Comparison of ENCODE assay signal across 8 cellular contexts in genomic region chr9:106697799-106698591, GRCh38.
DNase-seq lines count a peak whose midpoint lies in the region; ATAC-seq and TF ChIP-seq lines count a peak whose summit lies in the region.

No MANE protein-coding gene starts in this region.

- DNase-seq in HS-5 (ENCODE audit: low read depth) (peak; percentile 40), RWPE2 (ENCODE audit: low spot score) (peak; percentile 74), fibroblast of the aortic adventitia (ENCODE audit: low read depth) (peak; percentile 62), pons (ENCODE audit: low spot score) (peak; percentile 47), CD1c-positive myeloid dendritic cell (ENCODE audit: extremely low spot score) (no peak)
- no peak for DNase-seq in activated naive CD4-positive, alpha-beta T cell treated with anti-CD3 and anti-CD28 coated beads, Interleukin-2, amount 50 U/mL, for 16 hours
- DNase-seq in CD4-positive, alpha-beta memory T cell, result no peak

- no peak overlapping the region for H3K4me3 Mint-ChIP-seq in CD4-positive, alpha-beta memory T cell

- no peaks in the 10 kb centered on the region for H3K9me3 ChIP-seq in RWPE2 (ENCODE audit: severe bottlenecking)
- H3K9me3 ChIP-seq in CD4-positive, alpha-beta memory T cell (ENCODE audit: control insufficient read depth in 1 of 2, low read length in 2 of 2), result peaks cover 0 to 3% of the 10 kb centered on the region in 2 donors

- POLR2A ChIA-PET in CD4-positive, alpha-beta memory T cell (lab: Charles Lee; ENCODE audit: partially characterized antibody), result no interaction called here

- intact Hi-C loops in CD4-positive, alpha-beta memory T cell (cut with micrococcal nuclease), result no loop called here

- CTCF ChIA-PET in CD4-positive, alpha-beta memory T cell (lab: Charles Lee; ENCODE audit: partially characterized antibody), result no interaction called here

- H3K27ac ChIP-seq in RWPE2 (ENCODE audit: poor library complexity, severe bottlenecking), result peak overlapping the region; percentile 44
- H3K27ac ChIP-seq in CD4-positive, alpha-beta memory T cell (ENCODE audit: low read depth, low read length), result no peak overlapping the region

- ATAC-seq in RWPE2 (ENCODE audit: low read depth) (peak; percentile 93), HG02610 (IDR thresholded peaks at IDR 0.05; ENCODE audit: unreplicated experiment) (no peak)

- H3K27ac Mint-ChIP-seq in CD4-positive, alpha-beta memory T cell, result no peak overlapping the region

- H3K27me3 Mint-ChIP-seq in CD4-positive, alpha-beta memory T cell, result no peaks in the 10 kb centered on the region

- H3K4me1 ChIP-seq in RWPE2 (ENCODE audit: insufficient read depth, poor library complexity, severe bottlenecking), result peaks cover 8% of the 10 kb centered on the region
- no peaks in the 10 kb centered on the region for H3K4me1 ChIP-seq in CD4-positive, alpha-beta memory T cell (ENCODE audit: insufficient read depth, low read length)

- no peaks in the 10 kb centered on the region for H3K36me3 ChIP-seq in RWPE2 (ENCODE audit: low read depth)
- no peaks in the 10 kb centered on the region for H3K36me3 ChIP-seq in CD4-positive, alpha-beta memory T cell (ENCODE audit: insufficient read depth, low read length)

- no peaks in the 10 kb centered on the region for H3K4me1 Mint-ChIP-seq in CD4-positive, alpha-beta memory T cell

- H3K36me3 Mint-ChIP-seq in CD4-positive, alpha-beta memory T cell, result no peaks in the 10 kb centered on the region

- no peak for TF ChIP-seq CTCF in RWPE2 (IDR thresholded peaks at IDR 0.05; ENCODE audit: poor library complexity, severe bottlenecking)
- no peak for TF ChIP-seq CTCF in fibroblast of the aortic adventitia (IDR thresholded peaks at IDR 0.05; ENCODE audit: insufficient read depth, low read length)

- peaks cover 0 to 18% (median 6%) of the 10 kb centered on the region in 8 donors for H3K9me3 Mint-ChIP-seq in CD4-positive, alpha-beta memory T cell

- H3K4me3 ChIP-seq in RWPE2 (ENCODE audit: severe bottlenecking), result peak overlapping the region; percentile 8
- H3K4me3 ChIP-seq in fibroblast of the aortic adventitia (ENCODE audit: low read depth, low read length), result peak overlapping the region; percentile 33
- no peak overlapping the region for H3K4me3 ChIP-seq in CD4-positive, alpha-beta memory T cell (ENCODE audit: low read length in 2 of 2)

- no peaks in the 10 kb centered on the region for H3K27me3 ChIP-seq in RWPE2 (ENCODE audit: insufficient read depth, poor library complexity, severe bottlenecking)
- no peaks in the 10 kb centered on the region for H3K27me3 ChIP-seq in CD4-positive, alpha-beta memory T cell (ENCODE audit: insufficient read depth, low read length)

Comparison
In these comparisons a context has a peak if more than half of its experiments do, and no peak if none do; other contexts are left out.
1. DNase-seq: peak in HS-5 (single experiment), RWPE2 (single experiment), fibroblast of the aortic adventitia (single experiment) and pons (single experiment); none in activated naive CD4-positive, alpha-beta T cell treated with anti-CD3 and anti-CD28 coated beads, Interleukin-2, amount 50 U/mL, for 16 hours (single experiment), CD4-positive, alpha-beta memory T cell (0 of 5) and CD1c-positive myeloid dendritic cell (single experiment).
2. H3K4me3 ChIP-seq: peak in RWPE2 (single experiment) and fibroblast of the aortic adventitia (single experiment); none in CD4-positive, alpha-beta memory T cell (0 of 2).